16 cellular contexts compared by ENCODE assay signal in the genomic region with DNA sequence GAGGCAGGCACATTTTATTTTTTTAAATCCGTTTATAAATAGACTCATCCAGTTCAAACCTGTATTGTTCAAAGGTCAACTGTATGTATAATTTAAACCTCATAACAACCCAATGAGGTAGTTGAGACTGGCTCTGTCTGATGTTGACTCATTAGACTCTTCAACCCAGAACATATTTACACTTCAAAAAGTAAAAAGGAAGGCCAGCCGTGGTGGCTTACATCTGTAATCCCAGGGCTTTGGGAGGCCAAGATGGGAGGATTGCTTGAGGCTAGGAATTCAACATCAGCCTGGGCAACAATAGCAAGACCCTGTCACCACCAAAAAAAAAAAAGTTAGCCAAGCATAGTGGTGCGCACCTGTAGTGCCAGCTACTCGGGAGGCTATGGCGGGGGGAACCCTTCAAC. TPM values are rescaled to one million over a fixed set of nuclear protein-coding genes. Genes with fewer than 3 reads are reported as not detected.
A peak's percentile ranks its signal among the peaks of the same experiment; 100 is the strongest.
DNase-seq lines count a peak whose midpoint lies in the region; ATAC-seq and TF ChIP-seq lines count a peak whose summit lies in the region.
"Had no signal": no experiment of that assay in that cellular context is flagged by ENCODE, and none has a peak within 500 bp of the region (broad histone marks: within the 10 kb centered on the region; RNA-seq: fewer than 3 reads in every experiment).

No MANE protein-coding gene starts in this region.

- no peaks in the 10 kb centered on the region for H3K36me3 ChIP-seq in PC-3 (ENCODE audit: low read depth, low read length)

- no peak overlapping the region for H3K4me3 ChIP-seq in PC-3 (ENCODE audit: low read length)

- H3K4me1 ChIP-seq in PC-3 (ENCODE audit: insufficient read depth, low read length): peaks cover 12% of the 10 kb centered on the region

- CTCF ChIA-PET in PC-3 (lab: Charles Lee): no interaction called here

- no peaks in the 10 kb centered on the region for H3K9me2 ChIP-seq in PC-3 (replicated peaks; ENCODE audit: low read length)

- no peaks in the 10 kb centered on the region for H3K27me3 ChIP-seq in PC-3 (ENCODE audit: low read length)

- TF ChIP-seq CTCF in PC-3 (conservative IDR thresholded peaks at IDR 0.05; ENCODE audit: low read depth, low read length): no peak

- no peak overlapping the region for H3K9ac ChIP-seq in PC-3 (ENCODE audit: low read length)
- H3K9ac ChIP-seq: KMS-11 had no signal

- no TSS peak for BruUV-seq in PC-3 (replicated peaks; lab: Mats Ljungman, UMichigan)

- H3K9me3 ChIP-seq in PC-3 (ENCODE audit: low read length): no peaks in the 10 kb centered on the region

- no peak overlapping the region for H2AFZ ChIP-seq in PC-3 (ENCODE audit: low read length)

- DNase-seq in NCI-H2029 (lab: John Stamatoyannopoulos, UW) (peak; percentile 34), NCI-H2029 treated with DMSO at 0.1 percent for 48 hours (lab: John Stamatoyannopoulos, UW) (no peak), DMS53 (lab: John Stamatoyannopoulos, UW) (peak; percentile 92), PC-3 (peak; percentile 9), left colon (peak in 1 of 2 donors; percentile 21), NCI-H82 (lab: John Stamatoyannopoulos, UW) (no peak)
- DNase-seq: 8988T, COR-L47, NCI-H1417 treated with DMSO at 0.1 percent for 48 hours, NCI-H1930, NCI-H2171, NCI-H69 had no signal

- intact Hi-C loops in PC-3 (cut with micrococcal nuclease): no loop called here
- intact Hi-C loops in left colon (cut with DNase I, micrococcal nuclease): no loop called here

- H3K4me2 ChIP-seq in PC-3 (ENCODE audit: low read length): no peak overlapping the region
- H3K4me2 ChIP-seq: KMS-11 had no signal

- no peak overlapping the region for H3K27ac ChIP-seq in PC-3 (ENCODE audit: low read length)
- H3K27ac ChIP-seq: KMS-11, RWPE1 had no signal

- H4K20me1 ChIP-seq in PC-3 (ENCODE audit: low read length): no peaks in the 10 kb centered on the region

- H3F3A ChIP-seq in PC-3 (ENCODE audit: low read length, unreplicated experiment): no peaks in the 10 kb centered on the region

- ATAC-seq in PC-3: no peak
- ATAC-seq in left colon: peak; percentile 89
- no peak for ATAC-seq in GM18520 (IDR thresholded peaks at IDR 0.05; ENCODE audit: unreplicated experiment)
- ATAC-seq in GM21423 (IDR thresholded peaks at IDR 0.05; ENCODE audit: unreplicated experiment): no peak

- no peaks in the 10 kb centered on the region for H3K79me2 ChIP-seq in PC-3 (ENCODE audit: low read length)

- POLR2A ChIA-PET in PC-3 (lab: Charles Lee; ENCODE audit: unreplicated experiment): interaction anchor here (0.6 kb wide), 1 partner anchor 1016 kb away, joined by 4 read pairs; no protein-coding TSS in a partner anchor

RNA-seq across cellular contexts. Expression of gene DHRS7B, which starts 32.5 kb away (rescaled TPM):
- 29.5 and 38.4 TPM in 2 replicates for total RNA-seq in PC-3 (2014; rRNA removed)
- total RNA-seq in left colon: 10 to 100 TPM; 32.1 to 33.5 TPM

RNA-seq across cellular contexts. Expression of gene USP22, which starts 51.5 kb away (rescaled TPM):
- 188 and 215 TPM in 2 replicates for total RNA-seq in PC-3 (2014; rRNA removed)
- total RNA-seq in left colon: 100 to 1,000 TPM; 145 to 155 TPM

Comparison
In these comparisons a context has a peak if more than half of its experiments do, and no peak if none do; other contexts are left out.
1. DNase-seq: peak in NCI-H2029 (single experiment), DMS53 (single experiment) and PC-3 (single experiment); none in NCI-H2029 treated with DMSO at 0.1 percent for 48 hours (single experiment) and NCI-H82 (single experiment).